5 cellular contexts compared by ENCODE assay signal in genomic region chr11:69580529-69580928, GRCh38.
"Had no signal": no experiment of that assay in that cellular context is flagged by ENCODE, and none has a peak within 500 bp of the region (broad histone marks: within the 10 kb centered on the region; RNA-seq: fewer than 3 reads in every experiment).

No MANE protein-coding gene starts in this region.

- H3K4me3 ChIP-seq: K562 had no signal

- DNase-seq: IMR-90, KBM-7, KG1 had no signal

- FAIRE-seq: K562 had no signal

- ATAC-seq: K562 had no signal

- H3K27ac ChIP-seq: HL-60 had no signal
